8 cellular contexts compared by ENCODE assay signal in genomic region chr12:73529231-73529630, GRCh38.
"Had no signal": no experiment of that assay in that cellular context is flagged by ENCODE, and none has a peak within 500 bp of the region (broad histone marks: within the 10 kb centered on the region; RNA-seq: fewer than 3 reads in every experiment).

No MANE protein-coding gene starts in this region.

- H3K4me2 ChIP-seq: GM23338 had no signal

- H2AFZ ChIP-seq: GM23338 had no signal

- ATAC-seq: GM23338, K562 had no signal

- DNase-seq: H9, HCEC 1CT, IMR-90 had no signal

- H3K4me3 ChIP-seq: GM23338, K562 had no signal

- FAIRE-seq: H1, H54, HTR-8/SVneo, K562 had no signal
